Comparison of ENCODE assay signal across 20 cellular contexts in genomic region chr4:25446611-25447010, GRCh38.
"Had no signal": no experiment of that assay in that cellular context is flagged by ENCODE, and none has a peak within 500 bp of the region (broad histone marks: within the 10 kb centered on the region; RNA-seq: fewer than 3 reads in every experiment).

No MANE protein-coding gene starts in this region.

- DNase-seq: activated B cell treated with CpG ODN at 0.5 μM for 24 hours; activated CD4-positive, alpha-beta T cell treated with anti-CD3 and anti-CD28 coated beads, Interleukin-2, amount 10 ng/mL, durations not matched to agents 24 days and 14 days; activated CD8-positive, alpha-beta memory T cell treated with anti-CD3 and anti-CD28 coated beads, Interleukin-2, amount 50 U/mL, for 4 hours; activated CD8-positive, alpha-beta T cell treated with anti-CD3 and anti-CD28 coated beads, Interleukin-2, amount 10 ng/mL, durations not matched to agents 7 days and 5 days; activated gamma-delta T cell; activated T-cell treated with anti-CD3 and anti-CD28 coated beads, Interleukin-2, amount 50 U/mL, for 72 hours; body of pancreas; caudate nucleus; mesenchymal stem cell; naive thymus-derived CD8-positive, alpha-beta T cell; sigmoid colon; spleen; stomach; testis had no signal

- H3K27me3 ChIP-seq: body of pancreas, sigmoid colon, spleen, stomach, testis had no signal

- H3K4me1 ChIP-seq: body of pancreas, parathyroid adenoma, sigmoid colon, spleen, stomach, testis had no signal

- H3K36me3 ChIP-seq: neutrophil, sigmoid colon, spleen, stomach had no signal

- H3K27ac ChIP-seq: body of pancreas, neutrophil, parathyroid adenoma, sigmoid colon, spleen, stomach, testis had no signal

- FAIRE-seq: colon, endometrium, islet of Langerhans, urothelium cell line had no signal

- H3K4me3 ChIP-seq: body of pancreas, sigmoid colon, spleen, stomach, testis had no signal

- H3K9ac ChIP-seq: parathyroid adenoma had no signal

- H3K9me3 ChIP-seq: body of pancreas, neutrophil, sigmoid colon, spleen, stomach, testis had no signal
